ENCODE assay signal across 1 cellular context in the genomic region with DNA sequence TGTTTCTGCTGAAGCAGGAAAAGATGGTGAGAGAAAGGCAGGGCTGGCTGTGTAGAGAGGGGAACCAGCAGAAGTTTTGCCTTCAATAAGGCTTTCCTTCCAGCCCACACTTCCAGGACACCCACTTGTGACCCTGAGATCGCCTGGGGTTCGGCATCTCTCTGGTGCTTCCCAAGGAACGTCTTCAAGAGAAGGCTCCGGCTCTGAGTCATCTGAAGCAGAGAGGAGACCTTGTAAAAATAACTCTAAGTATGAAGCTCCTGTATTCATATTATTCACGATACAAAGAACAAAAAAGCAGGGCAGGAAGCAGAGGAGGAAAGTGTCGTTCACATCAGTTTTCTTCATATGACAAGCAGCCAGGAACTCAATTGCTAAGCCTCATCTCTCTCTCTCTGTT.
TF ChIP-seq lines count a peak whose summit lies in the region.

No MANE protein-coding gene starts in this region.

TF ChIP-seq in IMR-90, 13 proteins besides CTCF, POLR2A, EP300 and RAD21 (continued from another document):
- TF ChIP-seq, protein P1, sequence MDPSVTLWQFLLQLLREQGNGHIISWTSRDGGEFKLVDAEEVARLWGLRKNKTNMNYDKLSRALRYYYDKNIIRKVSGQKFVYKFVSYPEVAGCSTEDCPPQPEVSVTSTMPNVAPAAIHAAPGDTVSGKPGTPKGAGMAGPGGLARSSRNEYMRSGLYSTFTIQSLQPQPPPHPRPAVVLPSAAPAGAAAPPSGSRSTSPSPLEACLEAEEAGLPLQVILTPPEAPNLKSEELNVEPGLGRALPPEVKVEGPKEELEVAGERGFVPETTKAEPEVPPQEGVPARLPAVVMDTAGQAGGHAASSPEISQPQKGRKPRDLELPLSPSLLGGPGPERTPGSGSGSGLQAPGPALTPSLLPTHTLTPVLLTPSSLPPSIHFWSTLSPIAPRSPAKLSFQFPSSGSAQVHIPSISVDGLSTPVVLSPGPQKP (IDR thresholded peaks at IDR 0.05; ENCODE audit: borderline replicate concordance, low read depth, low read length) = no peak
- no peak for TF ChIP-seq RFX5 (IDR thresholded peaks at IDR 0.05; ENCODE audit: low read depth, low read length)
